Comparison of ENCODE assay signal across 9 cellular contexts in the genomic region with DNA sequence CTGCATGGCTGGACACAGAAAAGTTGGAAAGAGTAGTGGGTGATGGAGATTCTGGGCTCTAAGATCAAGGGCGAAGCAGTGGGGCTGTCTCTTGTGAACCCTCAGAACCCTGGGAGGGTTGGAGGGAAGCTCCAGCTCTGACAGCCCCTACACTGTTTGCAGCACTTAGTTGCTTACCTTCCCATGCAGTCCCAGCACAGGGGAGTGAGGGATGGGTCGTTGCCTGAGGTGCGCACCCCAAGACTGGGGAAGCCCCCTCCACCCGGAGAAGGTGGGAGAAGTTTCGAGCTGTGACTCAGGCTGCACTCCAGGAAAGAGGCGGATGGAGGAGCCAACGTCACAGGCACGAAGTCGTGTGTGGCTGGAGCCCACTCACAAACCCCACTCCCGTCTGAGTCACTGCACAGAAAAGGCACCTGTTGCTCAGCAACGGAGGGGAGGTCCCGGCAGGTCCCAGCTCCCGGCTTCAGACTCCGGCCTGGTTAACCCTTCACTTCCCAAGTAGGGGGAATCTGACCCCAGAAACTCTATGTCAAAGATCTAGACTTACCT.
DNase-seq lines count a peak whose midpoint lies in the region; ATAC-seq and TF ChIP-seq lines count a peak whose summit lies in the region.
"Had no signal": no experiment of that assay in that cellular context is flagged by ENCODE, and none has a peak within 500 bp of the region (broad histone marks: within the 10 kb centered on the region; RNA-seq: fewer than 3 reads in every experiment).

No MANE protein-coding gene starts in this region.

- DNase-seq in GM10266 (ENCODE audit: extremely low spot score) (peak; percentile 25), epithelial cell of proximal tubule (ENCODE audit: low read depth) (peak; percentile 9), HuH-7 (ENCODE audit: low spot score) (no peak), SHP77 (lab: John Stamatoyannopoulos, UW) (no peak)
- DNase-seq in stimulated activated CD4-positive, alpha-beta T cell treated with anti-CD3 and anti-CD28 coated beads, Interleukin-12 subunit alpha, Interleukin-12 subunit beta, amount 100 ng/mL, for 4 hours = peak; percentile 60

- H3K4me3 ChIP-seq in epithelial cell of proximal tubule (ENCODE audit: low read depth, low read length) = peak overlapping the region; percentile 24

- peak; percentile 93 for ATAC-seq in activated CD4-positive, CD25-positive, alpha-beta regulatory T cell treated with anti-CD3 and anti-CD28 coated beads, Interleukin-2, amount 50 U/mL, for 24 hours
- ATAC-seq in HG02938 (IDR thresholded peaks at IDR 0.05; ENCODE audit: unreplicated experiment) = no peak
- no peak for ATAC-seq in HG02588 (IDR thresholded peaks at IDR 0.05; ENCODE audit: unreplicated experiment)
- ATAC-seq: naive thymus-derived CD4-positive, alpha-beta T cell had no signal

- no peak for TF ChIP-seq CTCF in GM10266 (IDR thresholded peaks at IDR 0.05; ENCODE audit: control insufficient read depth, insufficient read depth, low read depth, missing control alignments)
- no peak for TF ChIP-seq CTCF in epithelial cell of proximal tubule (conservative IDR thresholded peaks at IDR 0.05; ENCODE audit: low read depth, low read length)

Comparison
In these comparisons a context has a peak if more than half of its experiments do, and no peak if none do; other contexts are left out.
1. DNase-seq: peak in GM10266 (single experiment), epithelial cell of proximal tubule (single experiment) and stimulated activated CD4-positive, alpha-beta T cell treated with anti-CD3 and anti-CD28 coated beads, Interleukin-12 subunit alpha, Interleukin-12 subunit beta, amount 100 ng/mL, for 4 hours (single experiment); none in HuH-7 (single experiment) and SHP77 (0 of 2).
2. ATAC-seq: peak in activated CD4-positive, CD25-positive, alpha-beta regulatory T cell treated with anti-CD3 and anti-CD28 coated beads, Interleukin-2, amount 50 U/mL, for 24 hours (2 of 2); none in HG02938 (single experiment) and HG02588 (single experiment).